Comparison of ENCODE assay signal across 1 cellular context in the genomic region with DNA sequence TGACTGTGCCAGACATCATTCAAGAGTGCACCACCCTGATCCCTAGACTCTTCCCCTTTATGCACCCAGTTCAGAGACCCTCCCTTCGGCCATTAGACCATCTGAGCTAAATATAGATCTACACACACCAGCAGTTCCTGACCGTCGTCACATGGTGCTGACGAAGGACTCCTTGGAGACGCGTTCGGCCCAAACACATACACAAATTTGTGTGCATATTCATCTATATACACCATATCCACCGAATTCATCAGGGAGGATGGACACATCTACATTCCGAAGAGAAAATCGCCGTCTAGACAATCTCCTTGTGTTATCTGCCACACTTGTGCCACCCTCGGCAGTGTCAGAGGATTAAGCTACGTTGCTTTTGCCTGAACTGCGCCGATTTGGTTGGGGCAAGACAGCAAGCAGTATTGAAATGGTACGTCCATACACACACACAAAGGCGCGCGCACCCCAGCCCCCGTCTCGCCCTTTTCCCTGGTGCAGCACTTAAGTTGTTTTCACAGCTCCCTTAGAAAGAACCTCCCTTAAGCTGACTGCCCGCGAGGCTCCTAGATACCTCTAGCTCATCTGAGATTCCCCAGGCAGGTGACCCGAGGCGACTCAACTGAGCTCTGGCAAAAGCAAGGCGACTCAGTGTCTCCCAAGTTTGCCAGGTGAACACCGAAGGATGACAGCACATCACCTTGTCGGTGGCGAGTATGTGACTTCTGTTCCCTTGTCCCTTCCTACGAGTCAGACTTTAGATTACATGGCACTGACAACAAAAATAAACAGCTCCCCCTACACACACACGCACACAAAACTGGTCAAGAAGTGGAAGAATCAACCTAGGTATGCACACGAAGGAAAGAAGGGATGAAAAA.
TF ChIP-seq lines count a peak whose summit lies in the region.

No MANE protein-coding gene starts in this region.

TF ChIP-seq in endothelial cell of umbilical vein, 7 proteins besides CTCF, POLR2A, EP300 and RAD21:
- peak; percentile 47 for TF ChIP-seq EZH2 (IDR thresholded peaks at IDR 0.05; ENCODE audit: borderline replicate concordance, low read depth, low read length, severe bottlenecking)
- TF ChIP-seq MYC (IDR thresholded peaks at IDR 0.05; ENCODE audit: low read depth, low read length): no peak
- no peak for TF ChIP-seq FOS (IDR thresholded peaks at IDR 0.05; ENCODE audit: borderline replicate concordance, insufficient read depth, low read length)
- no peak for TF ChIP-seq GATA2 (IDR thresholded peaks at IDR 0.05; ENCODE audit: insufficient read depth, insufficient read length, low read depth, low read length)
- no peak for TF ChIP-seq JUN (IDR thresholded peaks at IDR 0.05; ENCODE audit: borderline replicate concordance, insufficient read depth, insufficient read length, low read depth)
